ENCODE assay signal across 1 cellular context in genomic region chr11:70129051-70129592, GRCh38.
TF ChIP-seq lines count a peak whose summit lies in the region.

No MANE protein-coding gene starts in this region.

TF ChIP-seq in K562, 482 proteins besides CTCF, POLR2A, EP300 and RAD21:
- TF ChIP-seq NBN (IDR thresholded peaks at IDR 0.05; ENCODE audit: low read depth) (no peak), CEBPG (CRISPR knock-in tag; IDR thresholded peaks at IDR 0.05) (peak; percentile 63), CEBPG (tag; conservative IDR thresholded peaks at IDR 0.05 in 1 of 2, IDR thresholded peaks at IDR 0.05 in 1 of 2) (peak; percentile 64 to 90), CEBPB (tag; IDR thresholded peaks at IDR 0.05) (peak; percentile 84), POLR2B (IDR thresholded peaks at IDR 0.05; ENCODE audit: low read depth, partially characterized antibody) (no peak), RCOR1 (IDR thresholded peaks at IDR 0.05; ENCODE audit: borderline replicate concordance in 1 of 2, low read depth in 2 of 2, low read length in 2 of 2) (0 out of 4 replicates have a peak, but pooled peaks of 1 of the 2 experiments have one; percentile 18), SIRT6 (IDR thresholded peaks at IDR 0.05; ENCODE audit: low read depth, low read length) (no peak), MYBL2 (IDR thresholded peaks at IDR 0.05; ENCODE audit: low read depth) (no peak), MYBL2 (CRISPR knock-in tag; IDR thresholded peaks at IDR 0.05; ENCODE audit: borderline replicate concordance) (no peak), USF1 (CRISPR knock-in tag; IDR thresholded peaks at IDR 0.05) (peak; percentile 49), RAD51 (IDR thresholded peaks at IDR 0.05; ENCODE audit: borderline replicate concordance, low read depth) (0 out of 2 replicates have a peak, but pooled peaks have one; percentile 12), RFX5 (IDR thresholded peaks at IDR 0.05; ENCODE audit: low read depth, low read length) (no peak), BCOR (IDR thresholded peaks at IDR 0.05) (peak; percentile 56; the same call in 1 of the 2 replicates), USF2 (CRISPR knock-in tag; IDR thresholded peaks at IDR 0.05) (peak; percentile 54), JUND (IDR thresholded peaks at IDR 0.05; ENCODE audit: borderline replicate concordance, low read depth, low read length) (no peak), JUND (tag; IDR thresholded peaks at IDR 0.05; ENCODE audit: borderline replicate concordance, low read depth, low read length) (no peak), RBM25 (IDR thresholded peaks at IDR 0.05; ENCODE audit: low read depth, low read length, severe bottlenecking) (peak; percentile 55)
